ENCODE assay signal across 14 cellular contexts in genomic region chr21:36647279-36648093, GRCh38. TPM values are rescaled to one million over a fixed set of nuclear protein-coding genes. Genes with fewer than 3 reads are reported as not detected.
DNase-seq lines count a peak whose midpoint lies in the region; ATAC-seq and TF ChIP-seq lines count a peak whose summit lies in the region.
"Had no signal": no experiment of that assay in that cellular context is flagged by ENCODE, and none has a peak within 500 bp of the region (broad histone marks: within the 10 kb centered on the region; RNA-seq: fewer than 3 reads in every experiment).

No MANE protein-coding gene starts in this region.

- H3K4ac ChIP-seq in trophoblast cell (ENCODE audit: low read depth, low read length): no peak overlapping the region

- H3K4me1 Mint-ChIP-seq in HFFc6 (ENCODE audit: low read depth): peaks cover 13% of the 10 kb centered on the region

- H2BK5ac ChIP-seq in trophoblast cell (ENCODE audit: low read depth, low read length, poor library complexity): no peak overlapping the region

- no peaks in the 10 kb centered on the region for H3K36me3 Mint-ChIP-seq in HFFc6 (ENCODE audit: low read depth)
- H3K36me3 Mint-ChIP-seq: activated naive CD8-positive, alpha-beta T cell had no signal

- H2BK12ac ChIP-seq in trophoblast cell (ENCODE audit: low read length): no peak overlapping the region

- no peaks in the 10 kb centered on the region for H3K79me1 ChIP-seq in trophoblast cell (ENCODE audit: low read length)

- H3K27me3 Mint-ChIP-seq in HFFc6 (ENCODE audit: insufficient read depth): peaks cover 24% of the 10 kb centered on the region

- H3K79me2 ChIP-seq in trophoblast cell (ENCODE audit: control insufficient read depth, insufficient read depth, low read length, poor library complexity): no peaks in the 10 kb centered on the region

- no peak overlapping the region for H2AK5ac ChIP-seq in trophoblast cell (ENCODE audit: low read length)

- H3K27ac Mint-ChIP-seq in HFFc6: peak overlapping the region; percentile 16; the same call in 1 of the 2 replicates
- H3K27ac Mint-ChIP-seq: activated naive CD8-positive, alpha-beta T cell had no signal

- H4K8ac ChIP-seq in trophoblast cell (ENCODE audit: low read depth, low read length): no peak overlapping the region

- H3K27ac ChIP-seq in SJSA1: peak overlapping the region; percentile 92
- no peak overlapping the region for H3K27ac ChIP-seq in trophoblast cell (ENCODE audit: low read depth, low read length)
- H3K27ac ChIP-seq: RWPE1 had no signal

- DNase-seq in HFFc6 (peak; percentile 17), SJSA1 (ENCODE audit: low read depth in 1 of 2, low spot score in 2 of 2) (peak; percentile 71), hepatic stellate cell (ENCODE audit: low spot score) (peak; percentile 59), trophoblast cell (peak; percentile 8 to 49), cerebellar cortex (ENCODE audit: low spot score) (no peak), Kasumi-1 (lab: John Stamatoyannopoulos, UW) (no peak)
- DNase-seq in activated CD8-positive, alpha-beta memory T cell treated with anti-CD3 and anti-CD28 coated beads for 24 hours: no peak
- DNase-seq: HCEC 1CT; NCI-H187; stimulated activated naive CD8-positive, alpha-beta T cell treated with anti-CD3 and anti-CD28 coated beads, Interleukin-15, Interleukin-2, amounts not matched to agents 100 U/mL and 50 U/mL, for 24 hours had no signal

- H3K4me3 Mint-ChIP-seq in HFFc6: no peak overlapping the region
- H3K4me3 Mint-ChIP-seq: activated naive CD8-positive, alpha-beta T cell had no signal

- no peaks in the 10 kb centered on the region for H3K9me3 ChIP-seq in SJSA1 (replicated peaks)
- no peaks in the 10 kb centered on the region for H3K9me3 ChIP-seq in trophoblast cell (ENCODE audit: insufficient read depth, low read depth, low read length)

- H3K27me3 ChIP-seq in SJSA1 (replicated peaks): no peaks in the 10 kb centered on the region
- peaks cover 4% of the 10 kb centered on the region for H3K27me3 ChIP-seq in trophoblast cell (ENCODE audit: insufficient read depth, low read length)

- no CpG with 5 or more reads among the region's 15 CpGs for WGBS in trophoblast cell (ENCODE audit: extremely low coverage, insufficient coverage, insufficient read length)

- H3K4me3 ChIP-seq in SJSA1 (no peak overlapping the region), trophoblast cell (ENCODE audit: low read depth, low read length) (no peak overlapping the region)
- H3K4me3 ChIP-seq: lung had no signal

- peak overlapping the region; percentile 32 for H2AFZ ChIP-seq in trophoblast cell (ENCODE audit: insufficient read depth, low read length, poor library complexity)

- no peak overlapping the region for H3K18ac ChIP-seq in trophoblast cell (ENCODE audit: low read length)

- H3K14ac ChIP-seq in trophoblast cell (ENCODE audit: low read length): no peak overlapping the region

- ATAC-seq in GM21786 (IDR thresholded peaks at IDR 0.05; ENCODE audit: unreplicated experiment): no peak
- ATAC-seq: stimulated activated naive CD8-positive, alpha-beta T cell treated with anti-CD3 and anti-CD28 coated beads, Interleukin-15, Interleukin-2, amounts not matched to agents 100 U/mL and 50 U/mL, for 24 hours had no signal

- no peak overlapping the region for H3K23ac ChIP-seq in trophoblast cell (ENCODE audit: low read length)

- H2BK120ac ChIP-seq in trophoblast cell (ENCODE audit: insufficient read depth, low read length, poor library complexity): no peak overlapping the region

- H4K91ac ChIP-seq in trophoblast cell (ENCODE audit: low read depth, low read length): no peak overlapping the region

- H3K4me2 ChIP-seq in trophoblast cell (ENCODE audit: low read length): no peak overlapping the region

- no peak for TF ChIP-seq CTCF in HFFc6 (IDR thresholded peaks at IDR 0.05)

- H3K9me3 Mint-ChIP-seq in HFFc6: no peaks in the 10 kb centered on the region; the same call in 1 of the 2 replicates

- no peak overlapping the region for H4K12ac ChIP-seq in trophoblast cell (ENCODE audit: low read depth, low read length)

- H3K36me3 ChIP-seq in SJSA1 (no peaks in the 10 kb centered on the region), trophoblast cell (ENCODE audit: control insufficient read depth in 1 of 2, insufficient read depth in 2 of 2, low read length in 2 of 2) (no peaks in the 10 kb centered on the region)

- H3K9ac ChIP-seq in trophoblast cell (ENCODE audit: low read length): no peak overlapping the region

- H3K4me1 ChIP-seq in SJSA1 (replicated peaks): peaks cover 14% of the 10 kb centered on the region
- H3K4me1 ChIP-seq in trophoblast cell (ENCODE audit: control insufficient read depth in 1 of 2, insufficient read depth in 2 of 2, low read length in 2 of 2): peaks cover 2 to 3% of the 10 kb centered on the region in 2 experiments

RNA-seq across cellular contexts. Expression of gene SIM2, which starts 51.4 kb away (rescaled TPM):
- not detected for total RNA-seq in HFFc6 (2021; fragmentation: NEBNext Ultra II Directional; extraction: Animal tissue kit (Norgen Biotek cat#: 25700))
- 0.11 and 0.16 TPM in 2 replicates for total RNA-seq in SJSA1 (2014; rRNA removed; shearing (Covaris generic))
- polyA plus RNA-seq in trophoblast cell (2013): 0.68 and 0.78 TPM in 2 replicates
- total RNA-seq: lung had no signal
- polyA plus RNA-seq: lung had no signal

Comparison
In these comparisons a context has a peak if more than half of its experiments do, and no peak if none do; other contexts are left out.
1. DNase-seq: peak in HFFc6 (single experiment), SJSA1 (2 of 2), hepatic stellate cell (single experiment) and trophoblast cell (2 of 2); none in cerebellar cortex (single experiment), activated CD8-positive, alpha-beta memory T cell treated with anti-CD3 and anti-CD28 coated beads for 24 hours (single experiment) and Kasumi-1 (0 of 2).